ENCODE assay signal across 21 cellular contexts in the genomic region with DNA sequence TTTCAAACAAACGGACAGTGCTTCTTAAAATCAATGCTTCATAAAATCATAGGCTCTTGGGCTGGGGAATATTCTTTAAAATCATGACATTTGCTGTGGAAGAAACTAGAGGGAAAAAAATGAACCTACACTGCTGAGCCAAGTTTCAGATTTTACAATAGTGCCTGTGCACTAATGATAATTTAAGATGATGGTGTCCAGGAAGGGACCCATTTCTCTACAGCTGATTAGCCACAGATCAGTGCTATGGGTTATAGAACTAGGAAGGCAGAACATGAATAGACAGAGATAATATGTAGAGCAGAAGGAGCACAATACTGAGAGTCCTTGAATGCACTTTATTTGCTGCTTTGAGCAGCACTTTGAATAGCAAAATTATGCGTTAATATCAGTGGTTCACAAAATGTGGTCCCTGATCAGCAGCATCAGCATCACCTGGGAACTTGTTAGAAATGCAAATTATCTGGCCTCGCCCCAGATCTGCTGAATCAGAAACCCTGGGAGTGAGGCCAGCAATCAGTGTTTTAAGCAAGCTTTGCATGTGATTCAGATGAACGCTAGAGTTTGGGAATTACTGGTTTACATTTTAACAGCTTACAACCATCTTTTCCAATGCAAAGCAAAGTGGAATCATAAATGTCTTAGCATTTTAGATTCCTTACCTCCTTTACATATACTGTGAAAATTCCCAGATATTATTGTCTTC.
A peak's percentile ranks its signal among the peaks of the same experiment; 100 is the strongest.
DNase-seq lines count a peak whose midpoint lies in the region; ATAC-seq, FAIRE-seq and TF ChIP-seq lines count a peak whose summit lies in the region.
"Had no signal": no experiment of that assay in that cellular context is flagged by ENCODE, and none has a peak within 500 bp of the region (broad histone marks: within the 10 kb centered on the region; RNA-seq: fewer than 3 reads in every experiment).

No MANE protein-coding gene starts in this region.

- CTCF ChIA-PET in AG04450 (lab: Charles Lee) (no interaction called here), OCI-LY7 (lab: Charles Lee; ENCODE audit: unreplicated experiment) (no interaction called here)

- no peak for TF ChIP-seq CTCF in AG04450 (IDR thresholded peaks at IDR 0.05; ENCODE audit: low read depth, low read length)
- no peak for TF ChIP-seq CTCF in OCI-LY7 (conservative IDR thresholded peaks at IDR 0.05; ENCODE audit: low read length)

- H3K27ac ChIP-seq in AG04450 (ENCODE audit: low read depth, low read length) (no peak overlapping the region), OCI-LY7 (ENCODE audit: low read depth, low read length, poor library complexity, severe bottlenecking) (no peak overlapping the region)
- H3K27ac ChIP-seq: SJSA1 had no signal

- H3K9me2 ChIP-seq in OCI-LY7 (ENCODE audit: insufficient read depth, low read length), result no peaks in the 10 kb centered on the region

- no peak overlapping the region for H2AFZ ChIP-seq in OCI-LY7 (ENCODE audit: low read length)

- H3K9me3 ChIP-seq in AG04450 (ENCODE audit: control insufficient read depth, insufficient read depth, low read length) (no peaks in the 10 kb centered on the region), MG63 (no peaks in the 10 kb centered on the region), OCI-LY7 (ENCODE audit: low read length) (no peaks in the 10 kb centered on the region)
- H3K9me3 ChIP-seq: SJSA1 had no signal

- peak; percentile 36 for DNase-seq in AG04450 (ENCODE audit: low read depth, low spot score)
- peak; percentile 8 for DNase-seq in MG63
- DNase-seq in cerebellum (ENCODE audit: low spot score), result peak; percentile 27
- no peak for DNase-seq in NCI-H446 (lab: John Stamatoyannopoulos, UW)
- no peak for DNase-seq in iPS-NIHi7 (ENCODE audit: extremely low spot score)
- no peak for DNase-seq in OCI-LY7 (ENCODE audit: low spot score)
- DNase-seq: activated CD4-positive, alpha-beta T cell treated with anti-CD3 and anti-CD28 coated beads for 36 hours; activated naive CD4-positive, alpha-beta T cell treated with Interleukin-2 at 50 U/mL for 16 hours; CD8-positive, alpha-beta T cell; endodermal cell; NCI-H1105; NCI-H345; OCI-M1; stimulated activated naive CD8-positive, alpha-beta T cell treated with anti-CD3 and anti-CD28 coated beads, Interleukin-15, Interleukin-2, amounts not matched to agents 100 U/mL and 50 U/mL, for 24 hours; T-helper 9 cell had no signal

- H3K36me3 ChIP-seq in MG63, result no peaks in the 10 kb centered on the region
- H3K36me3 ChIP-seq in OCI-LY7 (ENCODE audit: insufficient read depth, low read length), result no peaks in the 10 kb centered on the region
- H3K36me3 ChIP-seq: SJSA1 had no signal

- no peak for ATAC-seq in HG02571 (IDR thresholded peaks at IDR 0.05; ENCODE audit: unreplicated experiment)
- ATAC-seq: activated CD4-positive, alpha-beta T cell treated with anti-CD3 and anti-CD28 coated beads for 36 hours; CD8-positive, alpha-beta T cell; stimulated activated naive CD8-positive, alpha-beta T cell treated with anti-CD3 and anti-CD28 coated beads, Interleukin-15, Interleukin-2, amounts not matched to agents 100 U/mL and 50 U/mL, for 24 hours had no signal

- H3K4me3 ChIP-seq in AG04450 (ENCODE audit: low read depth, low read length), result no peak overlapping the region
- no peak overlapping the region for H3K4me3 ChIP-seq in MG63
- H3K4me3 ChIP-seq in OCI-LY7 (ENCODE audit: low read depth, low read length, poor library complexity, severe bottlenecking), result no peak overlapping the region
- H3K4me3 ChIP-seq: SJSA1 had no signal

- H3K27me3 ChIP-seq in AG04450 (ENCODE audit: control insufficient read depth, insufficient read depth, low read length), result no peaks in the 10 kb centered on the region
- no peaks in the 10 kb centered on the region for H3K27me3 ChIP-seq in MG63
- H3K27me3 ChIP-seq: SJSA1 had no signal

- POLR2A ChIA-PET in AG04450 (lab: Yijun Ruan, JAX) (no interaction called here), OCI-LY7 (lab: Charles Lee) (no interaction called here)

- intact Hi-C loops in OCI-LY7 (cut with micrococcal nuclease; ENCODE audit: unreplicated experiment), result no loop called here

- BruUV-seq in OCI-LY7 (replicated peaks; lab: Mats Ljungman, UMichigan), result no TSS peak

- peak; percentile 60 for FAIRE-seq in islet of Langerhans (lab: Jason Lieb, UNC)
- FAIRE-seq: G401.6, GM12892 had no signal

- H3K79me2 ChIP-seq in OCI-LY7 (ENCODE audit: insufficient read depth, low read depth, low read length), result no peaks in the 10 kb centered on the region
- H3K79me2 ChIP-seq: parathyroid adenoma had no signal

- no peaks in the 10 kb centered on the region for H3K4me1 ChIP-seq in OCI-LY7 (ENCODE audit: insufficient read depth, low read length, poor library complexity, severe bottlenecking)
- H3K4me1 ChIP-seq: SJSA1 had no signal

- H4K20me1 ChIP-seq in OCI-LY7 (ENCODE audit: insufficient read depth, low read length), result no peaks in the 10 kb centered on the region

- no peak overlapping the region for H3K4me2 ChIP-seq in OCI-LY7 (ENCODE audit: low read length)

Comparison
In these comparisons a context has a peak if more than half of its experiments do, and no peak if none do; other contexts are left out.
1. DNase-seq: peak in AG04450 (single experiment), MG63 (single experiment) and cerebellum (single experiment); none in NCI-H446 (0 of 2), iPS-NIHi7 (single experiment) and OCI-LY7 (single experiment).